15 cellular contexts compared by ENCODE assay signal in genomic region chr7:101985646-101986199, GRCh38.
DNase-seq lines count a peak whose midpoint lies in the region; ATAC-seq, FAIRE-seq and TF ChIP-seq lines count a peak whose summit lies in the region.
"Had no signal": no experiment of that assay in that cellular context is flagged by ENCODE, and none has a peak within 500 bp of the region (broad histone marks: within the 10 kb centered on the region; RNA-seq: fewer than 3 reads in every experiment).

No MANE protein-coding gene starts in this region.

- H4K8ac ChIP-seq in mesendoderm (ENCODE audit: low read depth, low read length) = no peak overlapping the region

- in situ Hi-C loops in K562 (cut with MboI) = no loop called here

- TF ChIP-seq RAD21 in K562 (CRISPR knock-in tag; conservative IDR thresholded peaks at IDR 0.05 in 1 of 2, IDR thresholded peaks at IDR 0.05 in 1 of 2) = no peak

- TF ChIP-seq CTCF in K562 (IDR thresholded peaks at IDR 0.05 in 2 of 3, conservative IDR thresholded peaks at IDR 0.05 in 1 of 3; ENCODE audit: insufficient read depth in 2 of 3, low read depth in 1 of 3, low read length in 3 of 3) = no peak

- no peak overlapping the region for H3K56ac ChIP-seq in mesendoderm (ENCODE audit: low read length)

- no peak overlapping the region for H3K4ac ChIP-seq in mesendoderm (ENCODE audit: low read depth, low read length)

- peaks cover 3 to 20% of the 10 kb centered on the region in 2 experiments; a peak in 3 of 5 replicates for H3K4me1 ChIP-seq in K562 (replicated peaks in 1 of 2; ENCODE audit: control insufficient read depth in 2 of 2, insufficient read depth in 2 of 2, low read length in 2 of 2)
- no peaks in the 10 kb centered on the region for H3K4me1 ChIP-seq in mesendoderm (ENCODE audit: control insufficient read depth, low read depth, low read length)
- H3K4me1 ChIP-seq: tibial nerve had no signal

- CTCF ChIA-PET in K562 (lab: Yijun Ruan, JAX; ENCODE audit: low intra/inter-chr PET ratio) = no interaction called here

- no peaks in the 10 kb centered on the region; the same call in 1 of the 2 replicates for H3K9me3 ChIP-seq in K562 (replicated peaks; ENCODE audit: control insufficient read depth, insufficient read depth, low read depth, low read length)
- H3K9me3 ChIP-seq: ovary, tibial nerve had no signal

- WGBS in K562 (ENCODE audit: insufficient coverage, low coverage, missing lambda C conversion rate) = 67% methylated on average over 8 of the region's 8 CpGs
- no CpG with 5 or more reads among the region's 8 CpGs for WGBS in mesendoderm (ENCODE audit: extremely low coverage, insufficient coverage, low lambda C conversion rate)

- H3K9ac ChIP-seq in K562 (ENCODE audit: insufficient read depth in 1 of 2, low read depth in 2 of 2, low read length in 2 of 2) (peak overlapping the region in 1 of 2 experiments; percentile 42; a peak in 1 of 4 replicates), mesendoderm (ENCODE audit: low read length) (no peak overlapping the region)

- no peaks in the 10 kb centered on the region for H3K9me1 ChIP-seq in K562 (ENCODE audit: control insufficient read depth, insufficient read depth, low read length)

- POLR2A ChIA-PET in K562 (lab: Yijun Ruan, JAX) = interaction anchor here (0.5 to 1.2 kb wide), 8 partner anchors 8 to 105 kb away, joined by 3 to 6 read pairs (median 3); no protein-coding TSS in a partner anchor

- H2BK120ac ChIP-seq in mesendoderm (ENCODE audit: low read depth, low read length) = no peak overlapping the region

- no peak for TF ChIP-seq POLR2A in K562 (conservative IDR thresholded peaks at IDR 0.05)

- ATAC-seq in K562 = no peak; the same call in 2 of the 3 replicates

- H2AFZ ChIP-seq in K562 (ENCODE audit: low read depth, low read length) = no peak overlapping the region

- H3K27me3 ChIP-seq in K562 (ENCODE audit: control insufficient read depth in 2 of 2, insufficient read depth in 2 of 2, low read length in 2 of 2) (no peaks in the 10 kb centered on the region), mesendoderm (ENCODE audit: insufficient read depth, low read length, poor library complexity) (no peaks in the 10 kb centered on the region)
- H3K27me3 ChIP-seq: ovary, tibial nerve had no signal

- peaks cover 33% of the 10 kb centered on the region for H3K79me1 ChIP-seq in mesendoderm (ENCODE audit: low read length)

- H2BK5ac ChIP-seq in mesendoderm (ENCODE audit: low read length) = no peak overlapping the region

- peaks cover 7% of the 10 kb centered on the region; the same call in 1 of the 2 replicates for H4K20me1 ChIP-seq in K562 (replicated peaks; ENCODE audit: control insufficient read depth, insufficient read depth, low read length)

- H4K5ac ChIP-seq in mesendoderm (ENCODE audit: low read length) = no peak overlapping the region

- no peak overlapping the region for H3K4me2 ChIP-seq in K562 (ENCODE audit: insufficient read depth, low read length)
- H3K4me2 ChIP-seq in mesendoderm (ENCODE audit: low read length) = no peak overlapping the region

- H3K23ac ChIP-seq in mesendoderm (ENCODE audit: low read length) = no peak overlapping the region

- H3K36me3 ChIP-seq in K562 (ENCODE audit: control insufficient read depth, insufficient read depth, low read length) (peaks cover 8% of the 10 kb centered on the region; the same call in 1 of the 3 replicates), mesendoderm (ENCODE audit: control insufficient read depth, insufficient read depth, low read length) (no peaks in the 10 kb centered on the region)
- H3K36me3 ChIP-seq: ovary had no signal

- no TSS peak for BruUV-seq in K562 (replicated peaks; lab: Mats Ljungman, UMichigan)

- H3K79me2 ChIP-seq in K562 (ENCODE audit: control insufficient read depth, insufficient read depth, low read length) = peaks cover 3% of the 10 kb centered on the region; the same call in 1 of the 3 replicates
- H3K79me2 ChIP-seq in mesendoderm (ENCODE audit: control insufficient read depth, insufficient read depth, low read length) = peaks cover 31% of the 10 kb centered on the region

- no peak overlapping the region for H2BK15ac ChIP-seq in mesendoderm (replicated peaks; ENCODE audit: low read depth)

- peak overlapping the region; percentile 40 for H3K18ac ChIP-seq in mesendoderm (ENCODE audit: low read length)

- no peak for TF ChIP-seq EP300 in K562 (IDR thresholded peaks at IDR 0.05; ENCODE audit: low read length)

- H3K4me3 ChIP-seq in Jurkat, Clone E6-1 (ENCODE audit: low read length) = peak overlapping the region; percentile 50
- H3K4me3 ChIP-seq in K562 (no peak overlapping the region), mesendoderm (ENCODE audit: low read length) (no peak overlapping the region)
- H3K4me3 ChIP-seq: lung, ovary, tibial nerve had no signal

- no peak overlapping the region for H2AK5ac ChIP-seq in mesendoderm (ENCODE audit: low read length)

- DNase-seq in COLO829 (ENCODE audit: low spot score) = peak; percentile 25
- peak; percentile 80 for DNase-seq in Jurkat, Clone E6-1 (ENCODE audit: low read depth, low spot score)
- no peak for DNase-seq in K562 (ENCODE audit: extremely low read depth in 1 of 4, low spot score in 3 of 4)
- peak; percentile 61 for DNase-seq in mesendoderm
- no peak for DNase-seq in DMS53 treated with DMSO at 0.1 percent for 48 hours (lab: John Stamatoyannopoulos, UW; ENCODE audit: unreplicated experiment)
- DNase-seq in activated CD4-positive, alpha-beta T cell treated with anti-CD3 and anti-CD28 coated beads, Interleukin-2, amount 50 U/mL, for 4 hours = no peak
- DNase-seq in NCI-H187 treated with DMSO at 0.1 percent for 48 hours (lab: John Stamatoyannopoulos, UW) = no peak
- no peak for DNase-seq in hippocampal formation (lab: John Stamatoyannopoulos, UW)
- DNase-seq: HFFc6; NCI-H774; ovary; stimulated activated CD4-positive, alpha-beta T cell treated with anti-CD3 and anti-CD28 coated beads, Interleukin-15, amount 100 ng/mL, for 24 hours had no signal

- intact Hi-C loops in K562 (cut with micrococcal nuclease) = no loop called here

- peak; percentile 48 for FAIRE-seq in K562 (lab: Jason Lieb, UNC)

- H3K27ac ChIP-seq in K562 (ENCODE audit: extremely low read depth, low read depth, low read length) (no peak overlapping the region), mesendoderm (ENCODE audit: low read depth, low read length) (peak overlapping the region; percentile 32)
- H3K27ac ChIP-seq: ovary, VCaP had no signal

TF ChIP-seq in K562, 482 proteins besides CTCF, POLR2A, EP300 and RAD21 (continues in another document):
- TF ChIP-seq SREBF2 (CRISPR knock-in tag; IDR thresholded peaks at IDR 0.05) (no peak), HINFP (tag; conservative IDR thresholded peaks at IDR 0.05; ENCODE audit: low read depth) (no peak), STAG1 (CRISPR knock-in tag; IDR thresholded peaks at IDR 0.05; ENCODE audit: borderline replicate concordance) (no peak), ZNF239 (CRISPR knock-in tag; IDR thresholded peaks at IDR 0.05) (no peak), IRF2 (CRISPR knock-in tag; IDR thresholded peaks at IDR 0.05) (no peak), NR0B1 (IDR thresholded peaks at IDR 0.05; ENCODE audit: partially characterized antibody) (no peak), SAP30 (IDR thresholded peaks at IDR 0.05; ENCODE audit: borderline replicate concordance, insufficient read depth, low read depth, low read length, poor library complexity, severe bottlenecking) (no peak), ARID1B (IDR thresholded peaks at IDR 0.05) (no peak), PTBP1 (IDR thresholded peaks at IDR 0.05; ENCODE audit: low read depth, low read length) (no peak), CGGBP1 (CRISPR knock-in tag; IDR thresholded peaks at IDR 0.05) (no peak), ZNF512 (tag; IDR thresholded peaks at IDR 0.05) (no peak), KDM1A (IDR thresholded peaks at IDR 0.05) (no peak), SRSF7 (optimal IDR thresholded peaks at IDR 0.05; ENCODE audit: low read depth, low read length) (no peak), ZNF3 (CRISPR knock-in tag; IDR thresholded peaks at IDR 0.05) (no peak)

Comparison
In these comparisons a context has a peak if more than half of its experiments do, and no peak if none do; other contexts are left out.
1. DNase-seq: peak in COLO829 (single experiment), Jurkat, Clone E6-1 (single experiment) and mesendoderm (single experiment); none in K562 (0 of 4), DMS53 treated with DMSO at 0.1 percent for 48 hours (single experiment), activated CD4-positive, alpha-beta T cell treated with anti-CD3 and anti-CD28 coated beads, Interleukin-2, amount 50 U/mL, for 4 hours (0 of 2), NCI-H187 treated with DMSO at 0.1 percent for 48 hours (single experiment) and hippocampal formation (0 of 2).